1 cellular context compared by ENCODE assay signal in the genomic region with DNA sequence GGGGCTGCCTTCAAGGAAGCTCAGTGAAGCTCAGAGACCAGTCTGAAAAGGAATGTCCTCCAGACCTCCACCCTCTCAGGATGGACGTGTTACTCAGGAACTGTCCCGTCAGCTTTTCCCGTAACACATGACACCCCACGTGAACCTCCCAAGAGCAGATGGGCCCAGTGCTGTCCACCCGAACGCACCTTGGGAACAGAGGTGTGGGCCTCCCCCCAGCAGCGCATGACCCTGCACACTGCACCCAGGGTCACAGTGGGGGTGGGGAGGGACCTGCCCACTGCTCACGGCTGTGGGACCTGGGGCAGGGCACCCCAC.
TF ChIP-seq lines count a peak whose summit lies in the region.

No MANE protein-coding gene starts in this region.

TF ChIP-seq in HepG2, 621 proteins besides CTCF, POLR2A, EP300 and RAD21 (continued from another document and continues in another):
- TF ChIP-seq, protein P1, sequence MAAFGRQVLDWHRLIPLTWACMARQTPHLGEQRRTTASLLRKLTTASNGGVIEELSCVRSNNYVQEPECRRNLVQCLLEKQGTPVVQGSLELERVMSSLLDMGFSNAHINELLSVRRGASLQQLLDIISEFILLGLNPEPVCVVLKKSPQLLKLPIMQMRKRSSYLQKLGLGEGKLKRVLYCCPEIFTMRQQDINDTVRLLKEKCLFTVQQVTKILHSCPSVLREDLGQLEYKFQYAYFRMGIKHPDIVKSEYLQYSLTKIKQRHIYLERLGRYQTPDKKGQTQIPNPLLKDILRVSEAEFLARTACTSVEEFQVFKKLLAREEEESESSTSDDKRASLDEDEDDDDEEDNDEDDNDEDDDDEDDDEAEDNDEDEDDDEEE (CRISPR knock-in tag; IDR thresholded peaks at IDR 0.05) = peak; percentile 87
- TF ChIP-seq ZBTB40 (IDR thresholded peaks at IDR 0.05) (no peak), ZBTB40 (CRISPR knock-in tag; IDR thresholded peaks at IDR 0.05) (peak; percentile 5; the same call in 1 of the 2 replicates), KLF12 (CRISPR knock-in tag; IDR thresholded peaks at IDR 0.05; ENCODE audit: borderline replicate concordance) (no peak), HCFC1 (IDR thresholded peaks at IDR 0.05; ENCODE audit: low read depth, low read length) (no peak), ATRX (CRISPR knock-in tag; IDR thresholded peaks at IDR 0.05; ENCODE audit: borderline replicate concordance) (0 out of 2 replicates have a peak, but pooled peaks have one; percentile 17), STAG1 (CRISPR knock-in tag; IDR thresholded peaks at IDR 0.05) (no peak), ZNF841 (CRISPR knock-in tag; IDR thresholded peaks at IDR 0.05; ENCODE audit: borderline replicate concordance) (no peak), SNAPC2 (CRISPR knock-in tag; IDR thresholded peaks at IDR 0.05) (no peak), NKX3-1 (CRISPR knock-in tag; IDR thresholded peaks at IDR 0.05) (no peak), POGZ (CRISPR knock-in tag; IDR thresholded peaks at IDR 0.05) (no peak), KDM3A (CRISPR knock-in tag; IDR thresholded peaks at IDR 0.05; ENCODE audit: low read depth) (0 out of 2 replicates have a peak, but pooled peaks have one; percentile 18), ZNF121 (CRISPR knock-in tag; IDR thresholded peaks at IDR 0.05) (peak; percentile 12; the same call in 1 of the 2 replicates), JARID2 (CRISPR knock-in tag; IDR thresholded peaks at IDR 0.05; ENCODE audit: insufficient replicate concordance) (no peak), MAFK (conservative IDR thresholded peaks at IDR 0.05 in 1 of 2, IDR thresholded peaks at IDR 0.05 in 1 of 2; ENCODE audit: low read length in 2 of 2) (peak; percentile 68 to 82), ZNF224 (CRISPR knock-in tag; IDR thresholded peaks at IDR 0.05) (no peak), ZNF672 (CRISPR knock-in tag; IDR thresholded peaks at IDR 0.05) (peak; percentile 54; the same call in 1 of the 2 replicates), ZNF563 (CRISPR knock-in tag; IDR thresholded peaks at IDR 0.05) (no peak; the same call in none of the 2 replicates), ZNF382 (CRISPR knock-in tag; IDR thresholded peaks at IDR 0.05; ENCODE audit: borderline replicate concordance) (no peak), KDM6A (CRISPR knock-in tag; IDR thresholded peaks at IDR 0.05; ENCODE audit: low read depth) (no peak), HHEX (CRISPR knock-in tag; IDR thresholded peaks at IDR 0.05) (no peak), ZNF800 (CRISPR knock-in tag; IDR thresholded peaks at IDR 0.05) (no peak), KLF16 (CRISPR knock-in tag; IDR thresholded peaks at IDR 0.05) (no peak), NPAS2 (CRISPR knock-in tag; IDR thresholded peaks at IDR 0.05; ENCODE audit: borderline replicate concordance) (no peak), DR1 (CRISPR knock-in tag; IDR thresholded peaks at IDR 0.05) (no peak), JUN (CRISPR knock-in tag; IDR thresholded peaks at IDR 0.05) (no peak), SRY (CRISPR knock-in tag; IDR thresholded peaks at IDR 0.05) (no peak), NONO (IDR thresholded peaks at IDR 0.05) (no peak), NONO (CRISPR knock-in tag; conservative IDR thresholded peaks at IDR 0.05) (no peak; the same call in 1 of the 2 replicates), MATR3 (CRISPR knock-in tag; IDR thresholded peaks at IDR 0.05) (no peak)
- TF ChIP-seq, protein P2, sequence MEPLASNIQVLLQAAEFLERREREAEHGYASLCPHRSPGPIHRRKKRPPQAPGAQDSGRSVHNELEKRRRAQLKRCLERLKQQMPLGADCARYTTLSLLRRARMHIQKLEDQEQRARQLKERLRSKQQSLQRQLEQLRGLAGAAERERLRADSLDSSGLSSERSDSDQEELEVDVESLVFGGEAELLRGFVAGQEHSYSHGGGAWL (CRISPR knock-in tag; IDR thresholded peaks at IDR 0.05) = no peak; the same call in 1 of the 2 replicates
- TF ChIP-seq, protein P3, sequence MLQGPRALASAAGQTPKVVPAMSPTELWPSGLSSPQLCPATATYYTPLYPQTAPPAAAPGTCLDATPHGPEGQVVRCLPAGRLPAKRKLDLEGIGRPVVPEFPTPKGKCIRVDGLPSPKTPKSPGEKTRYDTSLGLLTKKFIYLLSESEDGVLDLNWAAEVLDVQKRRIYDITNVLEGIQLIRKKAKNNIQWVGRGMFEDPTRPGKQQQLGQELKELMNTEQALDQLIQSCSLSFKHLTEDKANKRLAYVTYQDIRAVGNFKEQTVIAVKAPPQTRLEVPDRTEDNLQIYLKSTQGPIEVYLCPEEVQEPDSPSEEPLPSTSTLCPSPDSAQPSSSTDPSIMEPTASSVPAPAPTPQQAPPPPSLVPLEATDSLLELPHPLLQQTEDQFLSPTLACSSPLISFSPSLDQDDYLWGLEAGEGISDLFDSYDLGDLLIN (CRISPR knock-in tag; IDR thresholded peaks at IDR 0.05; ENCODE audit: borderline replicate concordance) = no peak
- TF ChIP-seq, protein P4, sequence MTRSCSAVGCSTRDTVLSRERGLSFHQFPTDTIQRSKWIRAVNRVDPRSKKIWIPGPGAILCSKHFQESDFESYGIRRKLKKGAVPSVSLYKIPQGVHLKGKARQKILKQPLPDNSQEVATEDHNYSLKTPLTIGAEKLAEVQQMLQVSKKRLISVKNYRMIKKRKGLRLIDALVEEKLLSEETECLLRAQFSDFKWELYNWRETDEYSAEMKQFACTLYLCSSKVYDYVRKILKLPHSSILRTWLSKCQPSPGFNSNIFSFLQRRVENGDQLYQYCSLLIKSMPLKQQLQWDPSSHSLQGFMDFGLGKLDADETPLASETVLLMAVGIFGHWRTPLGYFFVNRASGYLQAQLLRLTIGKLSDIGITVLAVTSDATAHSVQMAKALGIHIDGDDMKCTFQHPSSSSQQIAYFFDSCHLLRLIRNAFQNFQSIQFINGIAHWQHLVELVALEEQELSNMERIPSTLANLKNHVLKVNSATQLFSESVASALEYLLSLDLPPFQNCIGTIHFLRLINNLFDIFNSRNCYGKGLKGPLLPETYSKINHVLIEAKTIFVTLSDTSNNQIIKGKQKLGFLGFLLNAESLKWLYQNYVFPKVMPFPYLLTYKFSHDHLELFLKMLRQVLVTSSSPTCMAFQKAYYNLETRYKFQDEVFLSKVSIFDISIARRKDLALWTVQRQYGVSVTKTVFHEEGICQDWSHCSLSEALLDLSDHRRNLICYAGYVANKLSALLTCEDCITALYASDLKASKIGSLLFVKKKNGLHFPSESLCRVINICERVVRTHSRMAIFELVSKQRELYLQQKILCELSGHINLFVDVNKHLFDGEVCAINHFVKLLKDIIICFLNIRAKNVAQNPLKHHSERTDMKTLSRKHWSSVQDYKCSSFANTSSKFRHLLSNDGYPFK (CRISPR knock-in tag; IDR thresholded peaks at IDR 0.05; ENCODE audit: borderline replicate concordance) = peak; percentile 41; the same call in 1 of the 2 replicates
- TF ChIP-seq, protein P5, sequence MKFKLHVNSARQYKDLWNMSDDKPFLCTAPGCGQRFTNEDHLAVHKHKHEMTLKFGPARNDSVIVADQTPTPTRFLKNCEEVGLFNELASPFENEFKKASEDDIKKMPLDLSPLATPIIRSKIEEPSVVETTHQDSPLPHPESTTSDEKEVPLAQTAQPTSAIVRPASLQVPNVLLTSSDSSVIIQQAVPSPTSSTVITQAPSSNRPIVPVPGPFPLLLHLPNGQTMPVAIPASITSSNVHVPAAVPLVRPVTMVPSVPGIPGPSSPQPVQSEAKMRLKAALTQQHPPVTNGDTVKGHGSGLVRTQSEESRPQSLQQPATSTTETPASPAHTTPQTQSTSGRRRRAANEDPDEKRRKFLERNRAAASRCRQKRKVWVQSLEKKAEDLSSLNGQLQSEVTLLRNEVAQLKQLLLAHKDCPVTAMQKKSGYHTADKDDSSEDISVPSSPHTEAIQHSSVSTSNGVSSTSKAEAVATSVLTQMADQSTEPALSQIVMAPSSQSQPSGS (CRISPR knock-in tag; IDR thresholded peaks at IDR 0.05) = no peak
- TF ChIP-seq, protein P6, sequence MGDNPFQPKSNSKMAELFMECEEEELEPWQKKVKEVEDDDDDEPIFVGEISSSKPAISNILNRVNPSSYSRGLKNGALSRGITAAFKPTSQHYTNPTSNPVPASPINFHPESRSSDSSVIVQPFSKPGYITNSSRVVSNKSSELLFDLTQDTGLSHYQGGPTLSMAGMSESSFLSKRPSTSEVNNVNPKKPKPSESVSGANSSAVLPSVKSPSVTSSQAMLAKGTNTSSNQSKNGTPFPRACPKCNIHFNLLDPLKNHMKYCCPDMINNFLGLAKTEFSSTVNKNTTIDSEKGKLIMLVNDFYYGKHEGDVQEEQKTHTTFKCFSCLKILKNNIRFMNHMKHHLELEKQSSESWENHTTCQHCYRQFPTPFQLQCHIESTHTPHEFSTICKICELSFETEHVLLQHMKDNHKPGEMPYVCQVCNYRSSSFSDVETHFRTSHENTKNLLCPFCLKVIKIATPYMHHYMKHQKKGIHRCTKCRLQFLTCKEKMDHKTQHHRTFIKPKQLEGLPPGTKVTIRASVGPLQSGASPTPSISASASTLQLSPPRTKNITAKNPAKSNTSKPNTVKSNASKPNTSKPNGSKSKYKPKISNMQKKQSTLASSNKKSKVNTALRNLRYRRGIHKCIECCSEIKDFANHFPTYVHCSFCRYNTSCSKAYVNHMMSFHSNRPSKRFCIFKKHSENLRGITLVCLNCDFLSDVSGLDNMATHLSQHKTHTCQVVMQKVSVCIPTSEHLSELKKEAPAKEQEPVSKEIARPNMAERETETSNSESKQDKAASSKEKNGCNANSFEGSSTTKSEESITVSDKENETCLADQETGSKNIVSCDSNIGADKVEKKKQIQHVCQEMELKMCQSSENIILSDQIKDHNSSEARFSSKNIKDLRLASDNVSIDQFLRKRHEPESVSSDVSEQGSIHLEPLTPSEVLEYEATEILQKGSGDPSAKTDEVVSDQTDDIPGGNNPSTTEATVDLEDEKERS (CRISPR knock-in tag; IDR thresholded peaks at IDR 0.05) = no peak
